ENCODE assay signal across 1 cellular context in genomic region chr9:131476777-131477345, GRCh38.
A peak's percentile ranks its signal among the peaks of the same experiment; 100 is the strongest.
TF ChIP-seq lines count a peak whose summit lies in the region.

No MANE protein-coding gene starts in this region.

TF ChIP-seq in HepG2, 621 proteins besides CTCF, POLR2A, EP300 and RAD21:
- TF ChIP-seq ZNF562 (CRISPR knock-in tag; IDR thresholded peaks at IDR 0.05; ENCODE audit: borderline replicate concordance), result no peak
- TF ChIP-seq AGO2 (optimal IDR thresholded peaks at IDR 0.05; ENCODE audit: low read depth, low read length), result peak; percentile 19
